14 cellular contexts compared by ENCODE assay signal in genomic region chr2:224838335-224838734, GRCh38.
DNase-seq lines count a peak whose midpoint lies in the region; ATAC-seq and TF ChIP-seq lines count a peak whose summit lies in the region.
"Had no signal": no experiment of that assay in that cellular context is flagged by ENCODE, and none has a peak within 500 bp of the region (broad histone marks: within the 10 kb centered on the region; RNA-seq: fewer than 3 reads in every experiment).

No MANE protein-coding gene starts in this region.

- H3K4me3 Mint-ChIP-seq in mesothelial cell of epicardium, result no peak overlapping the region
- H3K4me3 Mint-ChIP-seq: CD8-positive, alpha-beta T cell; IgD-negative memory B cell; naive B cell had no signal

- no peak for ATAC-seq in GM18502 (IDR thresholded peaks at IDR 0.05; ENCODE audit: poor library complexity, unreplicated experiment)
- ATAC-seq in GM18498 (IDR thresholded peaks at IDR 0.05; ENCODE audit: unreplicated experiment), result no peak
- ATAC-seq: CD8-positive, alpha-beta T cell; left lobe of liver had no signal

- no peak overlapping the region for H3K27ac Mint-ChIP-seq in mesothelial cell of epicardium
- H3K27ac Mint-ChIP-seq: IgD-negative memory B cell, progenitor cell of endocrine pancreas had no signal

- no peaks in the 10 kb centered on the region for H3K4me1 Mint-ChIP-seq in mesothelial cell of epicardium

- no peaks in the 10 kb centered on the region for H3K36me3 Mint-ChIP-seq in mesothelial cell of epicardium

- H3K4me3 ChIP-seq in skeletal muscle cell (ENCODE audit: low read depth, low read length), result no peak overlapping the region

- H3K9me3 Mint-ChIP-seq in mesothelial cell of epicardium, result peaks cover 8% of the 10 kb centered on the region

- TF ChIP-seq CTCF in mesothelial cell of epicardium (IDR thresholded peaks at IDR 0.05; ENCODE audit: unreplicated experiment), result no peak

- DNase-seq in EH (ENCODE audit: low read depth), result peak; percentile 68
- DNase-seq in NCI-H1092 treated with DMSO at 0.1 percent for 48 hours (lab: John Stamatoyannopoulos, UW), result peak; percentile 76
- DNase-seq in dermis blood vessel endothelial cell, result peak; percentile 53
- peak; percentile 75 for DNase-seq in skeletal muscle cell (ENCODE audit: low read depth)
- DNase-seq in mesothelial cell of epicardium (ENCODE audit: low spot score in 2 of 2, unreplicated experiment in 2 of 2), result no peak
- DNase-seq: CD8-positive, alpha-beta T cell; naive B cell; NCI-H1436 treated with DMSO at 0.1 percent for 48 hours; NCI-H82 had no signal

- peaks cover 7% of the 10 kb centered on the region for H3K27me3 Mint-ChIP-seq in mesothelial cell of epicardium (ENCODE audit: low read depth)
- H3K27me3 Mint-ChIP-seq: IgD-negative memory B cell, naive B cell, progenitor cell of endocrine pancreas had no signal

Comparison
In these comparisons a context has a peak if more than half of its experiments do, and no peak if none do; other contexts are left out.
1. DNase-seq: peak in EH (single experiment), NCI-H1092 treated with DMSO at 0.1 percent for 48 hours (single experiment), dermis blood vessel endothelial cell (single experiment) and skeletal muscle cell (single experiment); none in mesothelial cell of epicardium (0 of 2).